Comparison of ENCODE assay signal across 1 cellular context in the genomic region with DNA sequence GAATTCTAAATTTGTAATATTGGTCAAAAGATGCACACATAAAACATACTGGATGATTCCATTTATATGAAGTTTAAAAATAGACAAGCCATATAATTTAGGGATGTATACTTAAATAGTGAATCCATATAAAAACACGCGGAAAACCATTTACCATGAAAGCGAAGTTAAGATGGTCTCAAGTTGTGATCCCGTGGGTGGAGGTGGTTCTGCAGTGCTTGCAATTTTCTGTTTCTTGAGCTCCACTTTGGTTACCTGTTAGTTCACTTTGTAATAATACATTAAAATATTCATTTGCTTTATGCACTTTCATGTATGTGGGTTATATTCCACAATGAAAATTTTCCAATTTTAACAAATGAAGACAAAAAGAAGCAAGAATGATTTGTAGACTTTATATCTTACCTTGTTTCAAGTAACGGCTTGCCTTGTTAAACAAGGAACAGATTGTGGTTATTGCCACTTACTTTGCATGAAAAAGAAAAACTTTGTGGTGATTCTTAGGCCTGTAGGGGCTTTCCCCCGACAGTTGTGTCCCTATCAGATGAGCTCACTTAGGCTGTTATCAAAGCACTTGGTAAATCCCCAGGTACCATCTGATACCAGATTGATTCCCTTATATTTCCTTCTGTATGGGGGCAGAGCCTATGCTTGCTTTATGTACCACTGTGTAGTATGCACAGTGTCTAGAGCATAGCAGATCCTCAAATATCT.
TF ChIP-seq lines count a peak whose summit lies in the region.

No MANE protein-coding gene starts in this region.

TF ChIP-seq in H1, 55 proteins besides CTCF, POLR2A, EP300 and RAD21 (continued from another document):
- TF ChIP-seq, protein P1, sequence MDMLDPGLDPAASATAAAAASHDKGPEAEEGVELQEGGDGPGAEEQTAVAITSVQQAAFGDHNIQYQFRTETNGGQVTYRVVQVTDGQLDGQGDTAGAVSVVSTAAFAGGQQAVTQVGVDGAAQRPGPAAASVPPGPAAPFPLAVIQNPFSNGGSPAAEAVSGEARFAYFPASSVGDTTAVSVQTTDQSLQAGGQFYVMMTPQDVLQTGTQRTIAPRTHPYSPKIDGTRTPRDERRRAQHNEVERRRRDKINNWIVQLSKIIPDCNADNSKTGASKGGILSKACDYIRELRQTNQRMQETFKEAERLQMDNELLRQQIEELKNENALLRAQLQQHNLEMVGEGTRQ (IDR thresholded peaks at IDR 0.05; ENCODE audit: low read length): no peak
- TF ChIP-seq TAF1 (IDR thresholded peaks at IDR 0.05; ENCODE audit: low read depth, low read length) (no peak), SAP30 (IDR thresholded peaks at IDR 0.05; ENCODE audit: insufficient read depth, insufficient replicate concordance, low read length) (no peak), EGR1 (IDR thresholded peaks at IDR 0.05; ENCODE audit: borderline replicate concordance, low read depth, low read length) (no peak), GTF2F1 (IDR thresholded peaks at IDR 0.05; ENCODE audit: borderline replicate concordance, low read depth, low read length) (no peak), PHF8 (conservative IDR thresholded peaks at IDR 0.05; ENCODE audit: low read depth, low read length) (no peak), CREB1 (IDR thresholded peaks at IDR 0.05) (no peak), NANOG (IDR thresholded peaks at IDR 0.05; ENCODE audit: insufficient read depth, low read depth, low read length, poor library complexity, severe bottlenecking) (no peak), KDM5A (IDR thresholded peaks at IDR 0.05; ENCODE audit: low read length) (no peak), CHD2 (IDR thresholded peaks at IDR 0.05; ENCODE audit: low read length) (no peak), RFX5 (IDR thresholded peaks at IDR 0.05; ENCODE audit: borderline replicate concordance, low read depth, low read length) (no peak), KDM1A (IDR thresholded peaks at IDR 0.05; ENCODE audit: borderline replicate concordance, low read length) (no peak), SP4 (IDR thresholded peaks at IDR 0.05; ENCODE audit: low read length) (no peak)
- TF ChIP-seq, protein P2, sequence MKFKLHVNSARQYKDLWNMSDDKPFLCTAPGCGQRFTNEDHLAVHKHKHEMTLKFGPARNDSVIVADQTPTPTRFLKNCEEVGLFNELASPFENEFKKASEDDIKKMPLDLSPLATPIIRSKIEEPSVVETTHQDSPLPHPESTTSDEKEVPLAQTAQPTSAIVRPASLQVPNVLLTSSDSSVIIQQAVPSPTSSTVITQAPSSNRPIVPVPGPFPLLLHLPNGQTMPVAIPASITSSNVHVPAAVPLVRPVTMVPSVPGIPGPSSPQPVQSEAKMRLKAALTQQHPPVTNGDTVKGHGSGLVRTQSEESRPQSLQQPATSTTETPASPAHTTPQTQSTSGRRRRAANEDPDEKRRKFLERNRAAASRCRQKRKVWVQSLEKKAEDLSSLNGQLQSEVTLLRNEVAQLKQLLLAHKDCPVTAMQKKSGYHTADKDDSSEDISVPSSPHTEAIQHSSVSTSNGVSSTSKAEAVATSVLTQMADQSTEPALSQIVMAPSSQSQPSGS (IDR thresholded peaks at IDR 0.05; ENCODE audit: low read length): no peak
